Comparison of ENCODE assay signal across 14 cellular contexts in the genomic region with DNA sequence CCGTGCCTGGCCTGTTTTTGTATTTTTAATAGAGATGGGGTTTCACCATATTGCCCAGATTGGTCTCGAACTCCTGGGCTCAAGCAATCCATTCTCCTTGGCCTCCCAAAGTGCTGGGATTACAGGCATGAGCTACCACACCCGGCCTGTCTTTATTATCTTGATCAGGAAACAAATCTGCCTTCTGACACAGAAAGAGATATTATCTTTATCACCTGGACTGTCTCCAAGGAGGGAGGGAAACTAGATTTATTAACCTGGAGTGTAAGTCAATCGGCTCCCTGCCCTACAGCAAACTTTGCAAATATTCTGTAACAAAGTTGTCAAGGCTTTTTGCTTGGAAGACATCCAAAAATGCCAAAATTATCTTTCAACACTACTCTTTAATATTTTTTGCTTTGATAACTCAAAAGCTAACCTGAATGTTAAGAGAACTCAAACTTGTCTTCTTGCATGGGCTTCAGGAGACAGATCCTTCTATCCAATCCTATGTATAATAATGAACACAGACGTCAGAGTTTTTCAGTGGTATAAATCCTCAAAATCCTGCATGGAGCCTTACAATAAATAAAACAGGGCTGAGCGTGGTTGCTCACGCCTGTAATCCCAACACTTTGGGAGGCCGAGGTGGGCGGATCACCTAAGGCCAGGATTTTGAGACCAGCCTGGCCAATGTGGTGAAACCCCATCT.
"Had no signal": no experiment of that assay in that cellular context is flagged by ENCODE, and none has a peak within 500 bp of the region (broad histone marks: within the 10 kb centered on the region; RNA-seq: fewer than 3 reads in every experiment).

No MANE protein-coding gene starts in this region.

- DNase-seq: activated B cell treated with CpG ODN at 0.5 μM for 24 hours; activated CD4-positive, alpha-beta memory T cell treated with anti-CD3 and anti-CD28 coated beads, Interleukin-2, amount 10 ng/mL, durations not matched to agents 7 days and 5 days; activated CD4-positive, alpha-beta T cell treated with anti-CD3 and anti-CD28 coated beads for 48 hours; activated CD8-positive, alpha-beta memory T cell treated with anti-CD3 and anti-CD28 coated beads, Interleukin-2, amount 10 ng/mL, durations not matched to agents 7 days and 5 days; amygdala; effector memory CD8-positive, alpha-beta T cell; esophagus squamous epithelium; heart right ventricle; mesenchymal stem cell; spleen; stimulated activated CD4-positive, alpha-beta T cell treated with anti-CD3 and anti-CD28 coated beads, Interleukin-4, amount 100 ng/mL, for 4 hours; upper lobe of right lung had no signal

- ATAC-seq: activated CD8-positive, alpha-beta memory T cell treated with anti-CD3 and anti-CD28 coated beads, Interleukin-2, amount 10 ng/mL, durations not matched to agents 7 days and 5 days; effector memory CD8-positive, alpha-beta T cell; heart right ventricle; stimulated activated memory B cell treated with anti-CD40 and anti-IgM and Interleukin-4, amounts not matched to agents 10 μg/mL and 1 μg/mL and 100 μg/mL, for 72 hours; upper lobe of right lung had no signal

- H3K9me3 ChIP-seq: esophagus squamous epithelium, heart right ventricle, spleen, thoracic aorta, upper lobe of right lung had no signal

- H3K4me3 ChIP-seq: esophagus squamous epithelium, heart right ventricle, spleen, thoracic aorta, upper lobe of right lung had no signal

- H3K36me3 ChIP-seq: esophagus squamous epithelium, heart right ventricle, spleen, thoracic aorta, upper lobe of right lung had no signal

- H3K4me1 ChIP-seq: esophagus squamous epithelium, heart right ventricle, spleen, upper lobe of right lung had no signal

- H3K27me3 ChIP-seq: esophagus squamous epithelium, heart right ventricle, upper lobe of right lung had no signal

- H3K27ac ChIP-seq: esophagus squamous epithelium, heart right ventricle, spleen, thoracic aorta, upper lobe of right lung had no signal
